8 cellular contexts compared by ENCODE assay signal in genomic region chr22:25085930-25086901, GRCh38.
DNase-seq lines count a peak whose midpoint lies in the region; ATAC-seq lines count a peak whose summit lies in the region.

No MANE protein-coding gene starts in this region.

- no peak overlapping the region for H2AK5ac ChIP-seq in trophoblast cell (ENCODE audit: low read length)

- H2BK120ac ChIP-seq in trophoblast cell (ENCODE audit: insufficient read depth, low read length, poor library complexity), result no peak overlapping the region

- H3K4me1 ChIP-seq in BLaER1 treated with 17β-estradiol and CSF1 and Interleukin-3, amounts not matched to agents 10 nM and 100 nM, result peaks cover 20 to 62% (median 43%) of the 10 kb centered on the region in 10 experiments
- peaks cover 10% of the 10 kb centered on the region in 2 experiments for H3K4me1 ChIP-seq in trophoblast cell (ENCODE audit: control insufficient read depth in 1 of 2, insufficient read depth in 2 of 2, low read length in 2 of 2)

- peaks cover 0 to 9% (median 6%) of the 10 kb centered on the region in 11 experiments; a peak in 12 of 22 replicates for H3K9me3 ChIP-seq in BLaER1 treated with 17β-estradiol and CSF1 and Interleukin-3, amounts not matched to agents 10 nM and 100 nM (replicated peaks in 1 of 11)
- no peaks in the 10 kb centered on the region for H3K9me3 ChIP-seq in trophoblast cell (ENCODE audit: insufficient read depth, low read depth, low read length)

- peaks cover 3% of the 10 kb centered on the region for H3K79me1 ChIP-seq in trophoblast cell (ENCODE audit: low read length)

- H3K9ac ChIP-seq in BLaER1 treated with 17β-estradiol and CSF1 and Interleukin-3, amounts not matched to agents 10 nM and 100 nM, result peak overlapping the region in 2 of 11 experiments; percentile 38 to 52; a peak in 4 of 22 replicates
- no peak overlapping the region for H3K9ac ChIP-seq in trophoblast cell (ENCODE audit: low read length)

- no peak overlapping the region for H4K91ac ChIP-seq in trophoblast cell (ENCODE audit: low read depth, low read length)

- WGBS in trophoblast cell (ENCODE audit: extremely low coverage, insufficient coverage, insufficient read length), result no CpG with 5 or more reads among the region's 14 CpGs

- no peak overlapping the region for H3K14ac ChIP-seq in trophoblast cell (ENCODE audit: low read length)

- no peaks in the 10 kb centered on the region for H3K27me3 ChIP-seq in BLaER1 treated with 17β-estradiol and CSF1 and Interleukin-3, amounts not matched to agents 10 nM and 100 nM
- H3K27me3 ChIP-seq in trophoblast cell (ENCODE audit: insufficient read depth, low read length), result no peaks in the 10 kb centered on the region

- peaks cover 0 to 5% (median 0%) of the 10 kb centered on the region in 11 experiments; a peak in 3 of 22 replicates for H4K20me1 ChIP-seq in BLaER1 treated with 17β-estradiol and CSF1 and Interleukin-3, amounts not matched to agents 10 nM and 100 nM

- H4K8ac ChIP-seq in trophoblast cell (ENCODE audit: low read depth, low read length), result no peak overlapping the region

- peak; percentile 73 for ATAC-seq in GM19397 (IDR thresholded peaks at IDR 0.05; ENCODE audit: unreplicated experiment)
- ATAC-seq in HG03565 (IDR thresholded peaks at IDR 0.05; ENCODE audit: unreplicated experiment), result peak; percentile 59

- H3K18ac ChIP-seq in trophoblast cell (ENCODE audit: low read length), result no peak overlapping the region

- DNase-seq in glomerular endothelial cell (ENCODE audit: extremely low read depth, low read depth, low spot score) (peak; percentile 78), ureter (ENCODE audit: low spot score) (peak; percentile 52), COR-L47 (lab: John Stamatoyannopoulos, UW) (no peak), trophoblast cell (no peak), NCI-H1436 treated with DMSO at 0.1 percent for 48 hours (lab: John Stamatoyannopoulos, UW) (no peak)

- no peaks in the 10 kb centered on the region for H3K36me3 ChIP-seq in BLaER1 treated with 17β-estradiol and CSF1 and Interleukin-3, amounts not matched to agents 10 nM and 100 nM
- H3K36me3 ChIP-seq in trophoblast cell (ENCODE audit: control insufficient read depth in 1 of 2, insufficient read depth in 2 of 2, low read length in 2 of 2), result no peaks in the 10 kb centered on the region

- H3K4me2 ChIP-seq in BLaER1 treated with 17β-estradiol and CSF1 and Interleukin-3, amounts not matched to agents 10 nM and 100 nM, result peak overlapping the region; percentile 25 to 82 (median 74); a peak in 21 of 22 replicates
- no peak overlapping the region for H3K4me2 ChIP-seq in trophoblast cell (ENCODE audit: low read length)

- no peak overlapping the region for H2BK12ac ChIP-seq in trophoblast cell (ENCODE audit: low read length)

- H3K4me3 ChIP-seq in BLaER1 treated with 17β-estradiol and CSF1 and Interleukin-3, amounts not matched to agents 10 nM and 100 nM, result peak overlapping the region in 1 of 10 experiments; percentile 7; a peak in 1 of 20 replicates
- no peak overlapping the region for H3K4me3 ChIP-seq in trophoblast cell (ENCODE audit: low read depth, low read length)

- no peak overlapping the region for H2AFZ ChIP-seq in trophoblast cell (ENCODE audit: insufficient read depth, low read length, poor library complexity)

- no peaks in the 10 kb centered on the region for H3K79me2 ChIP-seq in trophoblast cell (ENCODE audit: control insufficient read depth, insufficient read depth, low read length, poor library complexity)

- no peak overlapping the region for H4K12ac ChIP-seq in trophoblast cell (ENCODE audit: low read depth, low read length)

- no peak overlapping the region for H3K23ac ChIP-seq in trophoblast cell (ENCODE audit: low read length)

- H3K4ac ChIP-seq in trophoblast cell (ENCODE audit: low read depth, low read length), result no peak overlapping the region

- peak overlapping the region in 7 of 11 experiments; percentile 11 to 65 (median 53); a peak in 14 of 22 replicates for H3K27ac ChIP-seq in BLaER1 treated with 17β-estradiol and CSF1 and Interleukin-3, amounts not matched to agents 10 nM and 100 nM
- H3K27ac ChIP-seq in trophoblast cell (ENCODE audit: low read depth, low read length), result no peak overlapping the region

- H2BK5ac ChIP-seq in trophoblast cell (ENCODE audit: low read depth, low read length, poor library complexity), result no peak overlapping the region

Comparison
In these comparisons a context has a peak if more than half of its experiments do, and no peak if none do; other contexts are left out.
1. DNase-seq: peak in glomerular endothelial cell (single experiment) and ureter (single experiment); none in COR-L47 (single experiment), trophoblast cell (0 of 2) and NCI-H1436 treated with DMSO at 0.1 percent for 48 hours (single experiment).